ENCODE assay signal across 1 cellular context in genomic region chr14:22685467-22685866, GRCh38.
TF ChIP-seq lines count a peak whose summit lies in the region.

No MANE protein-coding gene starts in this region.

TF ChIP-seq in A549, 52 proteins besides CTCF, POLR2A, EP300 and RAD21 (continued from another document):
- TF ChIP-seq CBX2 (IDR thresholded peaks at IDR 0.05; ENCODE audit: borderline replicate concordance, low read depth) (no peak), SMC3 (IDR thresholded peaks at IDR 0.05) (no peak), EHF (CRISPR knock-in tag; IDR thresholded peaks at IDR 0.05) (no peak), FOXS1 (CRISPR knock-in tag; IDR thresholded peaks at IDR 0.05) (no peak), MAFK (IDR thresholded peaks at IDR 0.05; ENCODE audit: partially characterized antibody) (no peak), GATA3 (IDR thresholded peaks at IDR 0.05; ENCODE audit: borderline replicate concordance) (no peak), HMGXB4 (CRISPR knock-in tag; IDR thresholded peaks at IDR 0.05; ENCODE audit: borderline replicate concordance) (no peak), PBX3 (IDR thresholded peaks at IDR 0.05) (no peak)
